In the genomic region with DNA sequence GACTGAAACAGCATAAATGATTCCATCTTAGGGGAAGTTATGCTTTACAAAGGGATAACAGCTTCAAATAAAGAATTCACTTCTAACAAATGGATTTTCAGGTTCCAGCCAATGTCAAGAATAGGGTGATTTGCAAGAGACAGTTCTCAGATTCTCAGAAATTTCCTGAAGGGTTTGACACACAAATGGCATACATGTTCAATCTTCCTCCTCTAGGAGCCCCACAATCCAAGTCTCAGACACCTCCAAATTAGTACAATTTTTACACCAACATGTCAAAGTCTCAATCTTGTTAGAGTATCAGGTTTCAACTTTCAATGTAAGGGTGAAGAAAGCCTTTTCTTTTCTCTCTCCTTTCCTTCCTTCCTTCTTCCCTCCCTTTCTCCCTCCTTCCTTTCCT, we compare ENCODE assay signal across 10 cellular contexts.
"Had no signal": no experiment of that assay in that cellular context is flagged by ENCODE, and none has a peak within 500 bp of the region (broad histone marks: within the 10 kb centered on the region; RNA-seq: fewer than 3 reads in every experiment).

No MANE protein-coding gene starts in this region.

- H3K36me3 ChIP-seq: HAP-1 had no signal

- H3K9ac ChIP-seq: GM23248 had no signal

- H2AFZ ChIP-seq: GM23248, GM23338 had no signal

- FAIRE-seq: H1 had no signal

- H3K4me3 ChIP-seq: GM23248, GM23338, HAP-1 had no signal

- ATAC-seq: GM23338, HCT116 had no signal

- H3K4me2 ChIP-seq: GM23338 had no signal

- DNase-seq: GM23248, GOT3, H7, H9, HCEC 1CT, HFFc6 had no signal

- H3K9me3 ChIP-seq: HAP-1 had no signal

- H3K27ac ChIP-seq: GM23248 had no signal

- H3K4me1 ChIP-seq: HAP-1 had no signal
